In genomic region chr1:198472123-198472522, GRCh38 we compare ENCODE assay signal across 26 cellular contexts.
"Had no signal": no experiment of that assay in that cellular context is flagged by ENCODE, and none has a peak within 500 bp of the region (broad histone marks: within the 10 kb centered on the region; RNA-seq: fewer than 3 reads in every experiment).

No MANE protein-coding gene starts in this region.

- H3K4me2 ChIP-seq: neural progenitor cell had no signal

- H3K9ac ChIP-seq: neural progenitor cell, parathyroid adenoma had no signal

- DNase-seq: effector CD4-positive, alpha-beta T cell; endodermal cell; erythroblast; foreskin keratinocyte; kidney; left cardiac atrium; left ventricle myocardium superior; mesenchymal stem cell; midbrain; occipital lobe; retina; spleen; stimulated activated CD4-positive, alpha-beta T cell treated with anti-CD3 and anti-CD28 coated beads, Interleukin-15, amount 100 ng/mL, for 24 hours; stimulated activated CD4-positive, alpha-beta T cell treated with anti-CD3 and anti-CD28 coated beads, Interleukin-1b, Interleukin-23, amount 100 ng/mL, for 48 hours; stimulated activated CD4-positive, alpha-beta T cell treated with anti-CD3 and anti-CD28 coated beads, Interleukin-4, amount 100 ng/mL, for 24 hours; tibial artery had no signal

- FAIRE-seq: endothelial cell of umbilical vein, kidney had no signal

- ATAC-seq: foreskin keratinocyte; left cardiac atrium; left ventricle myocardium superior; natural killer cell treated with Interleukin-12 subunit alpha and Interleukin-12 subunit beta and Interleukin-15 and Interleukin-18, amount 100 ng/mL, for 72 hours; sciatic nerve; stimulated activated memory B cell treated with anti-CD40 and anti-IgM and Interleukin-4, amounts not matched to agents 10 μg/mL and 1 μg/mL and 100 μg/mL, for 72 hours had no signal

- H3K9me3 ChIP-seq: prostate gland, tibial artery, upper lobe of left lung, vagina had no signal

- H3K79me2 ChIP-seq: parathyroid adenoma had no signal

- H3K27me3 ChIP-seq: neural progenitor cell, spleen, tibial artery, upper lobe of left lung, vagina had no signal

- H3K36me3 ChIP-seq: neural progenitor cell, prostate gland, spleen, tibial artery, upper lobe of left lung, vagina had no signal

- H3K4me3 ChIP-seq: lung, neural progenitor cell, prostate gland, spleen, tibial artery, upper lobe of left lung, vagina had no signal

- H2AFZ ChIP-seq: neural progenitor cell, parathyroid adenoma had no signal

- H3K4me1 ChIP-seq: foreskin keratinocyte, neural progenitor cell, prostate gland, spleen, tibial artery, upper lobe of left lung, vagina had no signal

- H3K27ac ChIP-seq: foreskin keratinocyte, neural progenitor cell, parathyroid adenoma, prostate gland, spleen, tibial artery, upper lobe of left lung, vagina had no signal
